In genomic region chr4:186758929-186759682, GRCh38 we compare ENCODE assay signal across 1 cellular context.
TF ChIP-seq lines count a peak whose summit lies in the region.

No MANE protein-coding gene starts in this region.

TF ChIP-seq in K562, 482 proteins besides CTCF, POLR2A, EP300 and RAD21 (continued from another document and continues in another):
- TF ChIP-seq ELF4 (CRISPR knock-in tag; IDR thresholded peaks at IDR 0.05) = no peak
- TF ChIP-seq ZNF609 (CRISPR knock-in tag; IDR thresholded peaks at IDR 0.05; ENCODE audit: borderline replicate concordance) = no peak
- no peak for TF ChIP-seq GTF2B (IDR thresholded peaks at IDR 0.05; ENCODE audit: extremely low read depth, insufficient read length)
- no peak for TF ChIP-seq HNRNPUL1 (IDR thresholded peaks at IDR 0.05; ENCODE audit: low read length)
- no peak for TF ChIP-seq PATZ1 (CRISPR knock-in tag; IDR thresholded peaks at IDR 0.05; ENCODE audit: borderline replicate concordance)
- TF ChIP-seq ZNF384 (IDR thresholded peaks at IDR 0.05; ENCODE audit: low read depth, low read length) = no peak
- TF ChIP-seq SPI1 (IDR thresholded peaks at IDR 0.05; ENCODE audit: borderline replicate concordance, low read depth, low read length) = no peak
- TF ChIP-seq RBFOX2 (IDR thresholded peaks at IDR 0.05; ENCODE audit: low read depth, low read length) = peak; percentile 72
- TF ChIP-seq EHMT2 (IDR thresholded peaks at IDR 0.05) = no peak
- TF ChIP-seq RUNX1 (IDR thresholded peaks at IDR 0.05; ENCODE audit: low read depth) = no peak
- no peak for TF ChIP-seq RB1 (IDR thresholded peaks at IDR 0.05; ENCODE audit: low read depth)
- TF ChIP-seq ZNF324 (CRISPR knock-in tag; IDR thresholded peaks at IDR 0.05) = no peak
- no peak for TF ChIP-seq CBX2 (IDR thresholded peaks at IDR 0.05; ENCODE audit: insufficient read depth, low read length, poor library complexity, severe bottlenecking)
- no peak for TF ChIP-seq CREB3 (tag; conservative IDR thresholded peaks at IDR 0.05; ENCODE audit: low read depth)
- TF ChIP-seq FOXJ2 (tag; IDR thresholded peaks at IDR 0.05) = no peak
- no peak for TF ChIP-seq PYGO2 (tag; IDR thresholded peaks at IDR 0.05)
- no peak for TF ChIP-seq TFE3 (CRISPR knock-in tag; IDR thresholded peaks at IDR 0.05)
- no peak for TF ChIP-seq MLX (CRISPR knock-in tag; conservative IDR thresholded peaks at IDR 0.05)
- no peak for TF ChIP-seq ZNF175 (CRISPR knock-in tag; IDR thresholded peaks at IDR 0.05; ENCODE audit: low read depth)
- TF ChIP-seq SMAD2 (IDR thresholded peaks at IDR 0.05; ENCODE audit: low read depth, low read length) = no peak
- TF ChIP-seq ZKSCAN8 (CRISPR knock-in tag; IDR thresholded peaks at IDR 0.05) = no peak
- TF ChIP-seq TSHZ1 (CRISPR knock-in tag; IDR thresholded peaks at IDR 0.05) = no peak
- TF ChIP-seq NFE2L1 (tag; IDR thresholded peaks at IDR 0.05; ENCODE audit: borderline replicate concordance, low read depth) = no peak
- TF ChIP-seq RBM14 (IDR thresholded peaks at IDR 0.05; ENCODE audit: borderline replicate concordance, insufficient read depth, low read depth, low read length) = no peak
- no peak for TF ChIP-seq MTF1 (CRISPR knock-in tag; IDR thresholded peaks at IDR 0.05; ENCODE audit: borderline replicate concordance)
- TF ChIP-seq ZNF695 (CRISPR knock-in tag; IDR thresholded peaks at IDR 0.05) = no peak
- TF ChIP-seq ZNF766 (CRISPR knock-in tag; conservative IDR thresholded peaks at IDR 0.05) = no peak
- TF ChIP-seq HMG20B (CRISPR knock-in tag; IDR thresholded peaks at IDR 0.05) = no peak
- TF ChIP-seq DPF2 (IDR thresholded peaks at IDR 0.05) = no peak
- TF ChIP-seq HDGF (IDR thresholded peaks at IDR 0.05) = no peak
- TF ChIP-seq SMARCC2 (IDR thresholded peaks at IDR 0.05; ENCODE audit: low read depth) = no peak
- TF ChIP-seq ZNF583 (CRISPR knock-in tag; IDR thresholded peaks at IDR 0.05) = no peak
- no peak for TF ChIP-seq HNRNPL (IDR thresholded peaks at IDR 0.05; ENCODE audit: low read depth, low read length)
- no peak for TF ChIP-seq TEAD1 (CRISPR knock-in tag; IDR thresholded peaks at IDR 0.05)
- no peak for TF ChIP-seq ZNF184 (CRISPR knock-in tag; IDR thresholded peaks at IDR 0.05)
- TF ChIP-seq MAX (CRISPR knock-in tag; IDR thresholded peaks at IDR 0.05) = peak; percentile 69
- TF ChIP-seq CBFB (CRISPR knock-in tag; IDR thresholded peaks at IDR 0.05) = no peak
